Comparison of ENCODE assay signal across 23 cellular contexts in genomic region chr2:64367868-64368267, GRCh38.
"Had no signal": no experiment of that assay in that cellular context is flagged by ENCODE, and none has a peak within 500 bp of the region (broad histone marks: within the 10 kb centered on the region; RNA-seq: fewer than 3 reads in every experiment).

No MANE protein-coding gene starts in this region.

- H3K4me3 Mint-ChIP-seq: IgD-negative memory B cell had no signal

- DNase-seq: Kasumi-1, MM.1S, NCI-H1092 treated with DMSO at 0.1 percent for 48 hours, NCI-H1436, NCI-H187, NCI-H2029, NCI-H2081 treated with DMSO at 0.1 percent for 48 hours, NCI-H2171, NCI-H226, NCI-H446, NCI-H510A, NCI-H524 treated with DMSO at 0.1 percent for 48 hours, NCI-H69, NCI-H774, Right ventricle myocardium superior, RPMI8226, SIG-M5 had no signal

- H3K4me2 ChIP-seq: KMS-11 had no signal

- H3K4me1 ChIP-seq: SJSA1 had no signal

- H3K36me3 ChIP-seq: SJSA1 had no signal

- H3K4me3 ChIP-seq: K562, SJSA1, SK-N-MC had no signal

- H3K27ac ChIP-seq: HL-60, KMS-11, SJSA1, SK-N-MC had no signal

- H3K27ac Mint-ChIP-seq: IgD-negative memory B cell had no signal

- H3K36me3 Mint-ChIP-seq: IgD-negative memory B cell had no signal

- H3K9ac ChIP-seq: KMS-11 had no signal

- H3K27me3 Mint-ChIP-seq: IgD-negative memory B cell had no signal

- ATAC-seq: K562 had no signal

- H3K9me3 ChIP-seq: SJSA1 had no signal
